In genomic region chr1:1678581-1679380, GRCh38 we compare ENCODE assay signal across 9 cellular contexts. TPM values are rescaled to one million over a fixed set of nuclear protein-coding genes. Genes with fewer than 3 reads are reported as not detected.
DNase-seq lines count a peak whose midpoint lies in the region; ATAC-seq and TF ChIP-seq lines count a peak whose summit lies in the region.
"Had no signal": no experiment of that assay in that cellular context is flagged by ENCODE, and none has a peak within 500 bp of the region (broad histone marks: within the 10 kb centered on the region; RNA-seq: fewer than 3 reads in every experiment).

No MANE protein-coding gene starts in this region.

- H3K36me3 Mint-ChIP-seq in CD14-positive monocyte = peaks cover 19 to 45% of the 10 kb centered on the region in 2 donors
- H3K36me3 Mint-ChIP-seq in activated CD4-positive, alpha-beta memory T cell treated with anti-CD3 and anti-CD28 coated beads, Interleukin-2, amount 10 ng/mL, durations not matched to agents 7 days and 5 days (ENCODE audit: low read depth) = peaks cover 13% of the 10 kb centered on the region

- ATAC-seq in GM21515 (IDR thresholded peaks at IDR 0.05; ENCODE audit: unreplicated experiment) (peak; percentile 28), HG03439 (IDR thresholded peaks at IDR 0.05; ENCODE audit: unreplicated experiment) (no peak)

- POLR2A ChIA-PET in activated CD4-positive, alpha-beta memory T cell treated with anti-CD3 and anti-CD28 coated beads, Interleukin-2, amount 10 ng/mL, durations not matched to agents 7 days and 5 days (lab: Charles Lee) = interaction anchor here (0.8 to 1.9 kb wide), 2 partner anchors 10 to 46 kb away, joined by 3 to 6 read pairs; partner anchors contain the start of gene CDK11A

- DNase-seq in CD14-positive monocyte (ENCODE audit: low spot score) (peak; percentile 30), iPS-NIHi7 (ENCODE audit: extremely low spot score) (peak; percentile 51), substantia nigra (lab: John Stamatoyannopoulos, UW) (peak in 4 of 49 donors; percentile 11 to 29 (median 14)), AG08396 (ENCODE audit: low spot score) (no peak), NCI-H1105 (lab: John Stamatoyannopoulos, UW) (no peak)
- no peak for DNase-seq in activated CD4-positive, alpha-beta memory T cell treated with anti-CD3 and anti-CD28 coated beads, Interleukin-2, amount 10 ng/mL, durations not matched to agents 7 days and 5 days

- H3K27me3 Mint-ChIP-seq in CD14-positive monocyte (ENCODE audit: low read depth in 3 of 3) = peaks cover 0 to 4% (median 0%) of the 10 kb centered on the region in 3 donors
- H3K27me3 Mint-ChIP-seq in activated CD4-positive, alpha-beta memory T cell treated with anti-CD3 and anti-CD28 coated beads, Interleukin-2, amount 10 ng/mL, durations not matched to agents 7 days and 5 days = no peaks in the 10 kb centered on the region

- H3K27ac ChIP-seq in substantia nigra (ENCODE audit: low read depth, low read length, poor library complexity, severe bottlenecking) = peak overlapping the region; percentile 35

- intact Hi-C loops in CD14-positive monocyte (cut with micrococcal nuclease) = no loop called here

- H3K27ac Mint-ChIP-seq in CD14-positive monocyte = peak overlapping the region in 3 of 7 donors; percentile 36 to 70 (median 51)
- H3K27ac Mint-ChIP-seq in activated CD4-positive, alpha-beta memory T cell treated with anti-CD3 and anti-CD28 coated beads, Interleukin-2, amount 10 ng/mL, durations not matched to agents 7 days and 5 days = peak overlapping the region; percentile 87

- no peak for TF ChIP-seq CTCF in CD14-positive monocyte (IDR thresholded peaks at IDR 0.05)

- H3K4me3 Mint-ChIP-seq in CD14-positive monocyte = no peak overlapping the region
- peak overlapping the region; percentile 76 for H3K4me3 Mint-ChIP-seq in activated CD4-positive, alpha-beta memory T cell treated with anti-CD3 and anti-CD28 coated beads, Interleukin-2, amount 10 ng/mL, durations not matched to agents 7 days and 5 days

- CTCF ChIA-PET in activated CD4-positive, alpha-beta memory T cell treated with anti-CD3 and anti-CD28 coated beads, Interleukin-2, amount 10 ng/mL, durations not matched to agents 7 days and 5 days (lab: Charles Lee) = interaction anchor here (0.6 to 1.1 kb wide), 2 partner anchors 21 to 29 kb away, joined by 3 to 5 read pairs; no protein-coding TSS in a partner anchor

- peaks cover 6% of the 10 kb centered on the region for H3K4me1 Mint-ChIP-seq in CD14-positive monocyte
- H3K4me1 Mint-ChIP-seq in activated CD4-positive, alpha-beta memory T cell treated with anti-CD3 and anti-CD28 coated beads, Interleukin-2, amount 10 ng/mL, durations not matched to agents 7 days and 5 days = peaks cover 27% of the 10 kb centered on the region

- no peaks in the 10 kb centered on the region for H3K9me3 Mint-ChIP-seq in CD14-positive monocyte
- H3K9me3 Mint-ChIP-seq in activated CD4-positive, alpha-beta memory T cell treated with anti-CD3 and anti-CD28 coated beads, Interleukin-2, amount 10 ng/mL, durations not matched to agents 7 days and 5 days = no peaks in the 10 kb centered on the region

RNA-seq across cellular contexts. Expression of gene SLC35E2B, which starts 13.8 kb away (rescaled TPM):
- 10 to 100 TPM; 12.2 to 17.7 TPM for polyA plus RNA-seq in CD14-positive monocyte
- total RNA-seq in activated CD4-positive, alpha-beta memory T cell treated with anti-CD3 and anti-CD28 coated beads, Interleukin-2, amount 10 ng/mL, durations not matched to agents 7 days and 5 days = 10 to 100 TPM; 54.5 to 55.7 TPM

RNA-seq across cellular contexts. Expression of gene CDK11B, which starts 20.0 kb away (rescaled TPM):
- 1 to 10 TPM; 2.5 to 6.6 TPM for polyA plus RNA-seq in CD14-positive monocyte
- total RNA-seq in activated CD4-positive, alpha-beta memory T cell treated with anti-CD3 and anti-CD28 coated beads, Interleukin-2, amount 10 ng/mL, durations not matched to agents 7 days and 5 days = 10 to 100 TPM; 32.5 to 32.7 TPM

RNA-seq across cellular contexts. Expression of gene CDK11A, which starts 45.4 kb away (rescaled TPM):
- polyA plus RNA-seq in CD14-positive monocyte = 10 to 100 TPM in 1 of 2 donors, 1 to 10 TPM in 1; 4.4 to 13.3 TPM
- 10 to 100 TPM; 67.2 to 68.1 TPM for total RNA-seq in activated CD4-positive, alpha-beta memory T cell treated with anti-CD3 and anti-CD28 coated beads, Interleukin-2, amount 10 ng/mL, durations not matched to agents 7 days and 5 days

RNA-seq across cellular contexts. Expression of gene MMP23B, which starts 46.8 kb away (rescaled TPM):
- polyA plus RNA-seq in CD14-positive monocyte = under 1 TPM; 0.21 to 0.24 TPM
- total RNA-seq in activated CD4-positive, alpha-beta memory T cell treated with anti-CD3 and anti-CD28 coated beads, Interleukin-2, amount 10 ng/mL, durations not matched to agents 7 days and 5 days = 1 to 10 TPM in 1 of 2 experiments, under 1 TPM in 1; 0.63 to 2.4 TPM
- total RNA-seq: HT1080 had no signal

Comparison
In these comparisons a context has a peak if more than half of its experiments do, and no peak if none do; other contexts are left out.
1. DNase-seq: peak in CD14-positive monocyte (single experiment) and iPS-NIHi7 (single experiment); none in activated CD4-positive, alpha-beta memory T cell treated with anti-CD3 and anti-CD28 coated beads, Interleukin-2, amount 10 ng/mL, durations not matched to agents 7 days and 5 days (single experiment), AG08396 (single experiment) and NCI-H1105 (single experiment).